In the genomic region with DNA sequence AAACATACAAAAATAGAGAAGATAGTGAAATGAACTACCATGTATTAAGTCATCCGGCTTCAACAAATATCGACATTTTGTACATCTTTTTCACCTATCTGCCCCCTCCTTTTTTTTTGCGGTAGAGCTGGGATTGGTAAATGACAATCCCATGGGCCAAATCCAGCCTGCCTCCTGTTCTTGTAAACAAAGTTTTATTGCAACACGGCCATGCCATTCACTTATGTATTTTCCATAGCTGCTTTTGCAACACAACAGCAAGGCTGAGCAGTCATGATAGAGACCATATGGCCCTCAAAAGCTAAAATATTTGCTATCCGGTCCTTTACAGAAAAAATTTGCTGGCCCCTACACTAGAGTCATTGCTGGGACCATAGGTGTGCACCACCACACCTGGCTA, we compare ENCODE assay signal across 2 cellular contexts.
TF ChIP-seq lines count a peak whose summit lies in the region.

No MANE protein-coding gene starts in this region.

TF ChIP-seq in A549, 52 proteins besides CTCF, POLR2A, EP300 and RAD21:
- TF ChIP-seq ESRRA (IDR thresholded peaks at IDR 0.05; ENCODE audit: borderline replicate concordance, low read length) = no peak
- no peak for TF ChIP-seq EHMT2 (IDR thresholded peaks at IDR 0.05; ENCODE audit: low read depth)
- peak; percentile 78 to 82 for TF ChIP-seq CEBPB (IDR thresholded peaks at IDR 0.05)
- TF ChIP-seq HOXA7 (CRISPR knock-in tag; IDR thresholded peaks at IDR 0.05) = no peak
- TF ChIP-seq KDM5A (IDR thresholded peaks at IDR 0.05) = no peak
- no peak for TF ChIP-seq HDAC2 (IDR thresholded peaks at IDR 0.05)
- TF ChIP-seq, protein P1, sequence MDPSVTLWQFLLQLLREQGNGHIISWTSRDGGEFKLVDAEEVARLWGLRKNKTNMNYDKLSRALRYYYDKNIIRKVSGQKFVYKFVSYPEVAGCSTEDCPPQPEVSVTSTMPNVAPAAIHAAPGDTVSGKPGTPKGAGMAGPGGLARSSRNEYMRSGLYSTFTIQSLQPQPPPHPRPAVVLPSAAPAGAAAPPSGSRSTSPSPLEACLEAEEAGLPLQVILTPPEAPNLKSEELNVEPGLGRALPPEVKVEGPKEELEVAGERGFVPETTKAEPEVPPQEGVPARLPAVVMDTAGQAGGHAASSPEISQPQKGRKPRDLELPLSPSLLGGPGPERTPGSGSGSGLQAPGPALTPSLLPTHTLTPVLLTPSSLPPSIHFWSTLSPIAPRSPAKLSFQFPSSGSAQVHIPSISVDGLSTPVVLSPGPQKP (IDR thresholded peaks at IDR 0.05; ENCODE audit: low read depth, low read length) = no peak
TF ChIP-seq in A549: peak in this region for 1.

TF ChIP-seq in IMR-90, 13 proteins besides CTCF, POLR2A, EP300 and RAD21:
- TF ChIP-seq RFX5 (IDR thresholded peaks at IDR 0.05; ENCODE audit: low read depth, low read length) (no peak), MXI1 (IDR thresholded peaks at IDR 0.05; ENCODE audit: borderline replicate concordance, low read depth, low read length) (no peak), CHD1 (IDR thresholded peaks at IDR 0.05; ENCODE audit: low read depth, low read length) (no peak), CEBPB (IDR thresholded peaks at IDR 0.05; ENCODE audit: low read depth, low read length) (peak; percentile 88)
